In the genomic region with DNA sequence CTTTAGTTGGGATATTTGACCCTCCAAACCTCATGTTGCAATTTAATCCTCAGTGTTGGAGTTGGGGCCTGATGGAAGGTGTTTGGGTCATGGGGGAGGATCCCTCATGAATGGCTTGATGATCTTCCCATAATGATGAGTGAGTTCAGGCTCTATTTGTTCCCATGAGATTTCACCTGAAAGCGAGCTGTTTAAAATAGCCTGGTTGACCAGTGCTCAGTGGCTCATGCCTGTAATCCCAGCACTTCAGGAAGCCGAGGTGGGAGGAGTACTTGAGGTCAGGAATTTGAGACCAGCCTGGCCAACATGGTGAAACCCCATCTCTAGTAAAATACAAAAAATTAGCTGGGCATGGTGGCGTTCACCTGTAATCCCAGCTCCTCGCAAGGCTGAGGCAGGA, we compare ENCODE assay signal across 30 cellular contexts.
"Had no signal": no experiment of that assay in that cellular context is flagged by ENCODE, and none has a peak within 500 bp of the region (broad histone marks: within the 10 kb centered on the region; RNA-seq: fewer than 3 reads in every experiment).

No MANE protein-coding gene starts in this region.

- FAIRE-seq: keratinocyte had no signal

- H3K27ac Mint-ChIP-seq: activated CD8-positive, alpha-beta T cell treated with anti-CD3 and anti-CD28 coated beads for 36 hours; activated naive CD8-positive, alpha-beta T cell treated with anti-CD3 and anti-CD28 coated beads for 36 hours had no signal

- H3K9me3 Mint-ChIP-seq: activated naive CD8-positive, alpha-beta T cell treated with anti-CD3 and anti-CD28 coated beads for 36 hours; neural crest cell had no signal

- DNase-seq: activated CD4-positive, alpha-beta T cell treated with anti-CD3 and anti-CD28 coated beads for 1 hour; activated CD4-positive, alpha-beta T cell treated with anti-CD3 and anti-CD28 coated beads, Interleukin-2, amount 50 U/mL, for 1 hour; activated CD8-positive, alpha-beta T cell treated with anti-CD3 and anti-CD28 coated beads for 36 hours; activated effector memory CD4-positive, alpha-beta T cell treated with Interleukin-2 at 50 U/mL for 16 hours; activated naive CD4-positive, alpha-beta T cell treated with Interleukin-2 at 50 U/mL for 16 hours; activated naive CD8-positive, alpha-beta T cell treated with anti-CD3 and anti-CD28 coated beads for 36 hours; adrenal gland; aorta; cerebellar nuclear complex; colonic mucosa; effector CD8-positive, alpha-beta T cell; erythroblast; left cardiac atrium; mammary epithelial cell; naive B cell; nucleus accumbens; stimulated activated CD4-positive, alpha-beta T cell treated with anti-CD3 and anti-CD28 coated beads, Interleukin-15, amount 100 ng/mL, for 24 hours; stimulated activated CD4-positive, alpha-beta T cell treated with anti-CD3 and anti-CD28 coated beads, Interleukin-2, amount 100 ng/mL, for 24 hours; stimulated activated naive CD4-positive, alpha-beta T cell; T-helper 1 cell; transverse colon had no signal

- ATAC-seq: activated CD8-positive, alpha-beta T cell treated with anti-CD3 and anti-CD28 coated beads for 36 hours; gastroesophageal sphincter had no signal

- H3K27me3 Mint-ChIP-seq: activated CD8-positive, alpha-beta T cell treated with anti-CD3 and anti-CD28 coated beads for 36 hours; activated naive CD8-positive, alpha-beta T cell treated with anti-CD3 and anti-CD28 coated beads for 36 hours; brain; naive B cell had no signal

- H3K4me3 ChIP-seq: adrenal gland, cardiac muscle cell, colonic mucosa, gastroesophageal sphincter, hepatocyte, right atrium auricular region, suprapubic skin, transverse colon had no signal

- H3K9me3 ChIP-seq: adrenal gland, colonic mucosa, gastroesophageal sphincter, right atrium auricular region, suprapubic skin, transverse colon had no signal

- H3K4me1 ChIP-seq: colonic mucosa had no signal

- H3K4me1 Mint-ChIP-seq: neural crest cell had no signal

- H3K4me3 Mint-ChIP-seq: activated CD8-positive, alpha-beta T cell treated with anti-CD3 and anti-CD28 coated beads for 36 hours; activated naive CD8-positive, alpha-beta T cell treated with anti-CD3 and anti-CD28 coated beads for 36 hours; brain; naive B cell; neural crest cell had no signal

- H3K36me3 ChIP-seq: cardiac muscle cell, colonic mucosa, right atrium auricular region, suprapubic skin had no signal

- H3K27ac ChIP-seq: adrenal gland, cardiac muscle cell, colonic mucosa, hepatocyte, parathyroid adenoma, suprapubic skin, transverse colon had no signal

- H3K27me3 ChIP-seq: adrenal gland, cardiac muscle cell, colonic mucosa, gastroesophageal sphincter, hepatocyte, right atrium auricular region, suprapubic skin, transverse colon had no signal
